In the genomic region with DNA sequence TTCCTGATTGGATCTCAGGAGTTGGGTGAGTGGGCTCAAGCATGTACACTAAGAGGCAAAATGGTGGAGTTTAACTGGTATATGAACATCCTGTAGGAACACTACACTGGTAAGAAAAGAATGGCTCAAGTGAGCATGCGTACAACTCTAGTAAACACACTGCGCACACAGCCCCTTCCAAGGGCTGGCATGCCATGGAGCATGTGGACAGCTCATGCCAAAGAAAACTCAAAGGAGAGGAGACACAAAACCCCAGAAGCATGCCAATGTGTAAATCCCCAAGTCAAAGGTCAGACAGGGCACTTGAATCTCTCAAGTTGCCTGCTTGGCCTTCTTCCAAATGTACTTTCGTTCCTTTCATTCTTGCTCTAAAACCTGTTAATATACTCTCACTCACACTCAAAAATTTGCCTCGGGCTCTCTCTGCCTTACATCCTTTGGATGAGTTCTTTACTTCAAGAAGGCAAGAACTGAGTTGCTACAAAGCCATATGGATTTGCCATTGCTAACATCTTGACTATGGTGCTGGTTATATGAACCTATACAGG, we compare ENCODE assay signal across 18 cellular contexts.
DNase-seq lines count a peak whose midpoint lies in the region; ATAC-seq and TF ChIP-seq lines count a peak whose summit lies in the region.
"Had no signal": no experiment of that assay in that cellular context is flagged by ENCODE, and none has a peak within 500 bp of the region (broad histone marks: within the 10 kb centered on the region; RNA-seq: fewer than 3 reads in every experiment).

No MANE protein-coding gene starts in this region.

- H3K4me3 Mint-ChIP-seq in activated CD8-positive, alpha-beta memory T cell treated with anti-CD3 and anti-CD28 coated beads, Interleukin-2, amount 10 ng/mL, durations not matched to agents 7 days and 5 days: no peak overlapping the region
- no peak overlapping the region for H3K4me3 Mint-ChIP-seq in stimulated activated naive CD8-positive, alpha-beta T cell treated with anti-CD3 and anti-CD28 coated beads, Interleukin-15, amount 100 ng/mL, for 72 hours
- H3K4me3 Mint-ChIP-seq: CD4-positive, alpha-beta memory T cell had no signal

- no peaks in the 10 kb centered on the region for H3K36me3 ChIP-seq in Karpas-422 (ENCODE audit: insufficient read depth, low read length)

- H3K9me3 Mint-ChIP-seq in activated CD8-positive, alpha-beta memory T cell treated with anti-CD3 and anti-CD28 coated beads, Interleukin-2, amount 10 ng/mL, durations not matched to agents 7 days and 5 days (ENCODE audit: low read depth): no peaks in the 10 kb centered on the region
- H3K9me3 Mint-ChIP-seq in stimulated activated naive CD8-positive, alpha-beta T cell treated with anti-CD3 and anti-CD28 coated beads, Interleukin-15, amount 100 ng/mL, for 72 hours: no peaks in the 10 kb centered on the region

- H3K27me3 Mint-ChIP-seq in activated CD8-positive, alpha-beta memory T cell treated with anti-CD3 and anti-CD28 coated beads, Interleukin-2, amount 10 ng/mL, durations not matched to agents 7 days and 5 days: no peaks in the 10 kb centered on the region
- H3K27me3 Mint-ChIP-seq in stimulated activated naive CD8-positive, alpha-beta T cell treated with anti-CD3 and anti-CD28 coated beads, Interleukin-15, amount 100 ng/mL, for 72 hours: no peaks in the 10 kb centered on the region
- H3K27me3 Mint-ChIP-seq: CD4-positive, alpha-beta memory T cell had no signal

- no peaks in the 10 kb centered on the region for H3K9me2 ChIP-seq in Karpas-422 (replicated peaks; ENCODE audit: insufficient read depth, low read length)

- H3K4me1 ChIP-seq in foreskin keratinocyte (peaks cover 4% of the 10 kb centered on the region), Karpas-422 (ENCODE audit: low read length) (peaks cover 7% of the 10 kb centered on the region)
- H3K4me1 ChIP-seq: A549 had no signal

- H3K27me3 ChIP-seq in foreskin keratinocyte (no peaks in the 10 kb centered on the region), Karpas-422 (ENCODE audit: low read length) (no peaks in the 10 kb centered on the region)

- H3K9ac ChIP-seq in Karpas-422 (ENCODE audit: low read length): no peak overlapping the region

- H3K36me3 Mint-ChIP-seq in activated CD8-positive, alpha-beta memory T cell treated with anti-CD3 and anti-CD28 coated beads, Interleukin-2, amount 10 ng/mL, durations not matched to agents 7 days and 5 days: peaks cover 7% of the 10 kb centered on the region

- TF ChIP-seq CTCF in foreskin keratinocyte (conservative IDR thresholded peaks at IDR 0.05): no peak

- H3K4me3 ChIP-seq in Karpas-422 (ENCODE audit: low read length): no peak overlapping the region
- H3K4me3 ChIP-seq: A549, K562, SK-N-MC had no signal

- peak; percentile 12 for ATAC-seq in foreskin keratinocyte
- ATAC-seq in activated CD8-positive, alpha-beta memory T cell treated with anti-CD3 and anti-CD28 coated beads, Interleukin-2, amount 10 ng/mL, durations not matched to agents 7 days and 5 days: no peak
- no peak for ATAC-seq in stimulated activated naive CD8-positive, alpha-beta T cell treated with anti-CD3 and anti-CD28 coated beads, Interleukin-15, amount 100 ng/mL, for 72 hours
- ATAC-seq: A549, K562 had no signal

- no peak overlapping the region for H2AFZ ChIP-seq in Karpas-422 (ENCODE audit: low read length)

- H3K4me1 Mint-ChIP-seq in activated CD8-positive, alpha-beta memory T cell treated with anti-CD3 and anti-CD28 coated beads, Interleukin-2, amount 10 ng/mL, durations not matched to agents 7 days and 5 days: no peaks in the 10 kb centered on the region
- H3K4me1 Mint-ChIP-seq in stimulated activated naive CD8-positive, alpha-beta T cell treated with anti-CD3 and anti-CD28 coated beads, Interleukin-15, amount 100 ng/mL, for 72 hours: peaks cover 7% of the 10 kb centered on the region

- H3K4me2 ChIP-seq in Karpas-422 (ENCODE audit: low read depth, low read length, poor library complexity, severe bottlenecking): no peak overlapping the region
- H3K4me2 ChIP-seq: A549 had no signal

- H3K79me2 ChIP-seq in Karpas-422 (ENCODE audit: low read length): no peaks in the 10 kb centered on the region

- no peak overlapping the region for H3K27ac Mint-ChIP-seq in activated CD8-positive, alpha-beta memory T cell treated with anti-CD3 and anti-CD28 coated beads, Interleukin-2, amount 10 ng/mL, durations not matched to agents 7 days and 5 days
- no peak overlapping the region for H3K27ac Mint-ChIP-seq in stimulated activated naive CD8-positive, alpha-beta T cell treated with anti-CD3 and anti-CD28 coated beads, Interleukin-15, amount 100 ng/mL, for 72 hours
- H3K27ac Mint-ChIP-seq: CD4-positive, alpha-beta memory T cell had no signal

- H4K20me1 ChIP-seq in Karpas-422 (ENCODE audit: insufficient read depth, low read depth, low read length): no peaks in the 10 kb centered on the region

- peak; percentile 38 for DNase-seq in DMS79 treated with DMSO at 0.1 percent for 48 hours (lab: John Stamatoyannopoulos, UW)
- DNase-seq in NCI-H460 (ENCODE audit: extremely low read depth, low read depth): peak; percentile 1
- peak; percentile 13 to 70 for DNase-seq in foreskin keratinocyte
- DNase-seq in renal cortical epithelial cell (ENCODE audit: low read depth): peak; percentile 63
- no peak for DNase-seq in Karpas-422
- no peak for DNase-seq in activated CD8-positive, alpha-beta memory T cell treated with anti-CD3 and anti-CD28 coated beads, Interleukin-2, amount 10 ng/mL, durations not matched to agents 7 days and 5 days
- DNase-seq in stimulated activated naive CD8-positive, alpha-beta T cell treated with anti-CD3 and anti-CD28 coated beads, Interleukin-15, amount 100 ng/mL, for 72 hours: no peak
- DNase-seq: CD4-positive, alpha-beta memory T cell; GOT3; NCI-H1417 treated with DMSO at 0.1 percent for 48 hours; NCI-H187 treated with DMSO at 0.1 percent for 48 hours; NCI-H446 treated with DMSO at 0.1 percent for 48 hours; NCI-H748 treated with DMSO at 0.1 percent for 48 hours; NK-92 treated with Interleukin-12 subunit alpha and Interleukin-12 subunit beta, amount 100 ng/mL, for 24 hours; SHP77 had no signal

- CTCF ChIA-PET in activated CD8-positive, alpha-beta memory T cell treated with anti-CD3 and anti-CD28 coated beads, Interleukin-2, amount 10 ng/mL, durations not matched to agents 7 days and 5 days (lab: Charles Lee): no interaction called here

- H3K9me3 ChIP-seq in Karpas-422 (ENCODE audit: low read length): no peaks in the 10 kb centered on the region
- H3K9me3 ChIP-seq: A549 had no signal

- H3K27ac ChIP-seq in foreskin keratinocyte (no peak overlapping the region), Karpas-422 (ENCODE audit: low read length) (no peak overlapping the region)
- H3K27ac ChIP-seq: A549, SK-N-MC had no signal

Comparison
In these comparisons a context has a peak if more than half of its experiments do, and no peak if none do; other contexts are left out.
1. DNase-seq: peak in DMS79 treated with DMSO at 0.1 percent for 48 hours (single experiment), NCI-H460 (single experiment), foreskin keratinocyte (2 of 2) and renal cortical epithelial cell (single experiment); none in Karpas-422 (single experiment), activated CD8-positive, alpha-beta memory T cell treated with anti-CD3 and anti-CD28 coated beads, Interleukin-2, amount 10 ng/mL, durations not matched to agents 7 days and 5 days (single experiment) and stimulated activated naive CD8-positive, alpha-beta T cell treated with anti-CD3 and anti-CD28 coated beads, Interleukin-15, amount 100 ng/mL, for 72 hours (0 of 2).